20 cellular contexts compared by ENCODE assay signal in genomic region chr9:136611119-136611518, GRCh38. TPM values are rescaled to one million over a fixed set of nuclear protein-coding genes. Genes with fewer than 3 reads are reported as not detected.
DNase-seq lines count a peak whose midpoint lies in the region; ATAC-seq, FAIRE-seq and TF ChIP-seq lines count a peak whose summit lies in the region.
"Had no signal": no experiment of that assay in that cellular context is flagged by ENCODE, and none has a peak within 500 bp of the region (broad histone marks: within the 10 kb centered on the region; RNA-seq: fewer than 3 reads in every experiment).

No MANE protein-coding gene starts in this region.

- H3K27me3 ChIP-seq in DND-41 (ENCODE audit: insufficient read depth, low read length, poor library complexity), result no peaks in the 10 kb centered on the region
- peaks cover 6% of the 10 kb centered on the region for H3K27me3 ChIP-seq in IMR-90 (ENCODE audit: control insufficient read depth, insufficient read depth, low read length)
- H3K27me3 ChIP-seq in H1 (replicated peaks in 1 of 4; ENCODE audit: control insufficient read depth in 3 of 4, extremely low read depth in 1 of 4, insufficient read depth in 3 of 4, low read length in 3 of 4), result 0 out of 7 replicates have a peak, but pooled peaks cover 0 to 2% (median 0%) of the 10 kb centered on the region in 4 experiments
- H3K27me3 ChIP-seq: BE2C had no signal

- no peak for TF ChIP-seq CTCF in DND-41 (IDR thresholded peaks at IDR 0.05; ENCODE audit: borderline replicate concordance, extremely low read depth, low read length, poor library complexity, severe bottlenecking)
- TF ChIP-seq CTCF in IMR-90 (conservative IDR thresholded peaks at IDR 0.05; ENCODE audit: low read depth, low read length), result no peak
- TF ChIP-seq CTCF in H1 (IDR thresholded peaks at IDR 0.05; ENCODE audit: control extremely low read depth in 1 of 3, insufficient read depth in 1 of 3, low read depth in 1 of 3, low read length in 3 of 3), result no peak

- H3K56ac ChIP-seq in IMR-90 (ENCODE audit: extremely low read depth, insufficient read depth, low read length) (no peak overlapping the region), H1 (replicated peaks; ENCODE audit: insufficient read length, low read depth, low read length) (no peak overlapping the region)

- dilution Hi-C loops in IMR-90 (cut with HindIII; ENCODE audit: low sequenced_read_pairs, unreplicated experiment), result no loop called here

- POLR2A ChIA-PET in IMR-90 (lab: Charles Lee; ENCODE audit: unreplicated experiment) (no interaction called here), H1 (lab: Charles Lee; ENCODE audit: partially characterized antibody) (interaction anchor here (0.6 to 1.8 kb wide), 4 partner anchors 9 to 88 kb away, joined by 3 to 10 read pairs (median 3); no protein-coding TSS in a partner anchor)

- H2BK12ac ChIP-seq in H1 (ENCODE audit: low read depth, low read length), result no peak overlapping the region; the same call in 1 of the 2 replicates

- H3K27ac ChIP-seq in DND-41 (ENCODE audit: low read length), result peak overlapping the region; percentile 47; the same call in 1 of the 2 replicates
- H3K27ac ChIP-seq in IMR-90 (ENCODE audit: insufficient read depth, low read length), result no peak overlapping the region
- no peak overlapping the region for H3K27ac ChIP-seq in H1 (ENCODE audit: low read depth, low read length)

- no peaks in the 10 kb centered on the region for H4K20me1 ChIP-seq in DND-41 (ENCODE audit: insufficient read depth, low read length)
- no peaks in the 10 kb centered on the region for H4K20me1 ChIP-seq in IMR-90 (ENCODE audit: insufficient read depth, low read length)
- H4K20me1 ChIP-seq in H1 (replicated peaks in 1 of 2; ENCODE audit: control insufficient read depth in 1 of 2, insufficient read depth in 2 of 2, low read length in 2 of 2), result no peaks in the 10 kb centered on the region

- H4K5ac ChIP-seq in IMR-90 (ENCODE audit: low read depth, low read length) (no peak overlapping the region), H1 (ENCODE audit: insufficient read length, low read depth, low read length) (no peak overlapping the region)

- no peak overlapping the region for H2BK15ac ChIP-seq in IMR-90 (ENCODE audit: low read depth, low read length)
- no peak overlapping the region for H2BK15ac ChIP-seq in H1 (ENCODE audit: low read length)

- H3K9me3 ChIP-seq in DND-41 (ENCODE audit: insufficient read depth, low read length, severe bottlenecking) (no peaks in the 10 kb centered on the region), IMR-90 (ENCODE audit: control insufficient read depth, insufficient read depth, low read length) (no peaks in the 10 kb centered on the region), H1 (ENCODE audit: insufficient read depth in 2 of 2, low read depth in 1 of 2, low read length in 1 of 2) (no peaks in the 10 kb centered on the region)
- H3K9me3 ChIP-seq: BE2C had no signal

- in situ Hi-C loops in IMR-90 (cut with MboI; ENCODE audit: low sequenced_read_pairs), result no loop called here

- CTCF ChIA-PET in IMR-90 (lab: Yijun Ruan, JAX), result no interaction called here
- CTCF ChIA-PET in H1 (lab: Charles Lee; ENCODE audit: partially characterized antibody), result interaction anchor here (1.4 to 2.6 kb wide), 5 partner anchors 8 to 125 kb away, joined by 4 to 13 read pairs (median 6); no protein-coding TSS in a partner anchor

- BruUV-seq in IMR-90 (replicated peaks; lab: Mats Ljungman, UMichigan), result no TSS peak

- H3K79me2 ChIP-seq in DND-41 (ENCODE audit: insufficient read depth, low read length), result no peaks in the 10 kb centered on the region
- H3K79me2 ChIP-seq in H1 (ENCODE audit: control insufficient read depth in 1 of 2, insufficient read depth in 2 of 2, low read length in 2 of 2), result no peaks in the 10 kb centered on the region

- H3K4ac ChIP-seq in IMR-90 (ENCODE audit: low read depth, low read length), result no peak overlapping the region
- H3K4ac ChIP-seq in H1 (replicated peaks; ENCODE audit: insufficient read length, low read depth, low read length), result peak overlapping the region; percentile 96

- 0 out of 2 replicates have a peak, but pooled peaks cover 3% of the 10 kb centered on the region for H3K9me1 ChIP-seq in IMR-90 (ENCODE audit: insufficient read depth, low read length)

- no peak for TF ChIP-seq RAD21 in IMR-90 (IDR thresholded peaks at IDR 0.05; ENCODE audit: low read length)
- no peak for TF ChIP-seq RAD21 in H1 (IDR thresholded peaks at IDR 0.05 in 1 of 2, conservative IDR thresholded peaks at IDR 0.05 in 1 of 2; ENCODE audit: low read depth in 2 of 2, low read length in 2 of 2)

- peak overlapping the region; percentile 28 for H2AK9ac ChIP-seq in IMR-90 (replicated peaks; ENCODE audit: low read depth, low read length, poor library complexity)

- H2AK5ac ChIP-seq in IMR-90 (ENCODE audit: low read depth, low read length), result 0 out of 2 replicates have a peak overlapping the region, but pooled peaks have one; percentile 39
- H2AK5ac ChIP-seq in H1 (ENCODE audit: low read depth, low read length), result 0 out of 2 replicates have a peak overlapping the region, but pooled peaks have one; percentile 48

- H2BK20ac ChIP-seq in IMR-90 (ENCODE audit: low read depth, low read length) (no peak overlapping the region), H1 (ENCODE audit: low read length) (no peak overlapping the region)

- TF ChIP-seq POLR2A in IMR-90 (IDR thresholded peaks at IDR 0.05; ENCODE audit: low read depth, low read length) (no peak), H1 (IDR thresholded peaks at IDR 0.05; ENCODE audit: control extremely low read depth in 1 of 2, low read depth in 2 of 2, low read length in 2 of 2) (no peak)

- intact Hi-C loops in IMR-90 (cut with micrococcal nuclease) (no loop called here), cardiac septum (cut with DNase I) (no loop called here)

- H3K4me3 ChIP-seq in DND-41 (ENCODE audit: low read depth in 1 of 2, low read length in 2 of 2) (no peak overlapping the region), IMR-90 (ENCODE audit: insufficient read depth, low read depth, low read length) (no peak overlapping the region), H1 (ENCODE audit: extremely low read depth in 1 of 4, insufficient read depth in 2 of 4, low read depth in 3 of 4, low read length in 4 of 4) (no peak overlapping the region)
- H3K4me3 ChIP-seq: GM23338 had no signal

- H3K36me3 ChIP-seq in DND-41 (ENCODE audit: insufficient read depth, low read length) (no peaks in the 10 kb centered on the region), IMR-90 (ENCODE audit: control insufficient read depth, insufficient read depth, low read length) (no peaks in the 10 kb centered on the region), H1 (ENCODE audit: control insufficient read depth in 2 of 4, insufficient read depth in 4 of 4, low read length in 3 of 4) (no peaks in the 10 kb centered on the region)
- H3K36me3 ChIP-seq: BE2C had no signal

- H3K23ac ChIP-seq in IMR-90 (ENCODE audit: low read depth, low read length), result no peak overlapping the region
- H3K23ac ChIP-seq in H1 (ENCODE audit: insufficient read length), result no peak overlapping the region

- H4K8ac ChIP-seq in IMR-90 (ENCODE audit: low read depth in 2 of 2, low read length in 2 of 2) (no peak overlapping the region), H1 (ENCODE audit: extremely low read depth, insufficient read depth, low read length) (no peak overlapping the region)

- no peak overlapping the region for H2AFZ ChIP-seq in DND-41 (ENCODE audit: low read depth, low read length)
- no peak overlapping the region for H2AFZ ChIP-seq in IMR-90 (replicated peaks; ENCODE audit: low read length, poor library complexity)
- no peak overlapping the region for H2AFZ ChIP-seq in H1 (ENCODE audit: low read length)
- H2AFZ ChIP-seq: GM23338 had no signal

- no peak overlapping the region for H3K14ac ChIP-seq in IMR-90 (replicated peaks; ENCODE audit: low read depth, low read length)
- no peak overlapping the region for H3K14ac ChIP-seq in H1 (ENCODE audit: insufficient read length)

- no peak overlapping the region for H3K4me2 ChIP-seq in DND-41 (ENCODE audit: insufficient read depth, low read length)
- no peak overlapping the region for H3K4me2 ChIP-seq in IMR-90 (ENCODE audit: low read depth, low read length)
- H3K4me2 ChIP-seq in H1 (ENCODE audit: insufficient read depth in 1 of 2, low read depth in 2 of 2, low read length in 2 of 2), result no peak overlapping the region
- H3K4me2 ChIP-seq: GM23338 had no signal

- no peak for TF ChIP-seq EP300 in H1 (IDR thresholded peaks at IDR 0.05; ENCODE audit: borderline replicate concordance in 1 of 2, low read depth in 2 of 2, low read length in 2 of 2)

- H2BK120ac ChIP-seq in IMR-90 (ENCODE audit: low read depth, low read length) (peak overlapping the region; percentile 23; the same call in 1 of the 2 replicates), H1 (replicated peaks; ENCODE audit: low read depth, low read length) (peak overlapping the region; percentile 66)

- H3K79me1 ChIP-seq in IMR-90 (ENCODE audit: low read depth in 1 of 2, low read length in 2 of 2) (no peaks in the 10 kb centered on the region), H1 (ENCODE audit: low read depth, low read length) (no peaks in the 10 kb centered on the region)

- no peaks in the 10 kb centered on the region for H3K23me2 ChIP-seq in H1 (ENCODE audit: low read depth, low read length)

- H2BK5ac ChIP-seq in IMR-90 (ENCODE audit: low read depth, low read length, poor library complexity, severe bottlenecking), result no peak overlapping the region
- 0 out of 2 replicates have a peak overlapping the region, but pooled peaks have one; percentile 32 for H2BK5ac ChIP-seq in H1 (ENCODE audit: low read depth, low read length)

- ATAC-seq in DND-41 (ENCODE audit: insufficient read depth, low read depth) (no peak), IMR-90 (ENCODE audit: low read depth) (no peak)

- no peak overlapping the region for H4K91ac ChIP-seq in IMR-90 (ENCODE audit: insufficient read depth, low read depth, low read length)
- no peak overlapping the region for H4K91ac ChIP-seq in H1 (replicated peaks; ENCODE audit: insufficient read length, low read length)

- H3K9ac ChIP-seq in DND-41 (ENCODE audit: low read depth, low read length), result no peak overlapping the region
- no peak overlapping the region for H3K9ac ChIP-seq in IMR-90 (ENCODE audit: low read depth, low read length)
- no peak overlapping the region for H3K9ac ChIP-seq in H1 (replicated peaks in 1 of 4; ENCODE audit: extremely low read depth in 1 of 4, low read depth in 3 of 4, low read length in 3 of 4)

- DNase-seq in DND-41 (no peak), IMR-90 (no peak), H1 (ENCODE audit: low read depth in 1 of 2, low spot score in 2 of 2) (no peak), LoVo (ENCODE audit: low spot score) (no peak), RKO (ENCODE audit: low spot score) (no peak), cardiac septum (ENCODE audit: low spot score) (no peak)
- DNase-seq in activated CD8-positive, alpha-beta memory T cell treated with anti-CD3 and anti-CD28 coated beads, Interleukin-2, amount 50 U/mL, for 48 hours, result no peak
- DNase-seq: ACHN, BE2C, C1 segment of cervical spinal cord, Calu3, DMS79 treated with DMSO at 0.1 percent for 48 hours, EL, H9, KG1 had no signal

- no peak for FAIRE-seq in H1 (lab: Jason Lieb, UNC)
- FAIRE-seq: A204.1, G401.6, HepG2 had no signal

- no peak overlapping the region for H3K18ac ChIP-seq in IMR-90 (ENCODE audit: low read depth, low read length)
- H3K18ac ChIP-seq in H1 (ENCODE audit: extremely low read depth, low read length), result peak overlapping the region; percentile 19; the same call in 1 of the 2 replicates

- WGBS in IMR-90 (ENCODE audit: extremely low coverage in 2 of 2, insufficient read length in 1 of 2), 2 experiments, result 100% methylated on average over 3 of the region's 11 CpGs; no CpG with 5 or more reads in 1 of the 2 experiments
- WGBS in H1 (ENCODE audit: extremely low coverage in 1 of 2, insufficient coverage in 1 of 2, insufficient read length in 1 of 2, insufficient replicate concordance in 2 of 2, low coverage in 1 of 2, low lambda C conversion rate in 2 of 2, missing lambda C conversion rate in 1 of 2), 2 experiments, result 87% methylated on average over 8 of the region's 11 CpGs; no CpG with 5 or more reads in 1 of the 2 experiments

- H3K4me1 ChIP-seq in DND-41 (ENCODE audit: insufficient read depth, low read length) (peaks cover 18% of the 10 kb centered on the region), IMR-90 (ENCODE audit: control insufficient read depth, insufficient read depth, low read length) (peaks cover 18% of the 10 kb centered on the region), H1 (replicated peaks in 1 of 4; ENCODE audit: control insufficient read depth in 3 of 4, insufficient read depth in 4 of 4, low read length in 3 of 4) (peaks cover 0 to 29% (median 11%) of the 10 kb centered on the region in 4 experiments; a peak in 6 of 7 replicates)
- H3K4me1 ChIP-seq: BE2C had no signal

RNA-seq across cellular contexts. Expression of gene EGFL7, which starts 51.6 kb away (rescaled TPM):
- total RNA-seq in IMR-90 (2012; rRNA removed), result 1.4 and 2.2 TPM in 2 replicates
- polyA plus RNA-seq in IMR-90 (2012; rRNA removed), result 10.4 and 16.4 TPM in 2 replicates
- polyA plus RNA-seq in IMR-90 (2012; cell fraction: cytosol; rRNA removed), result 9.6 and 22.1 TPM in 2 replicates
- polyA plus RNA-seq in IMR-90 (2012; cell fraction: nucleus; rRNA removed; ENCODE audit: low replicate concordance), result 7.1 and 18.2 TPM in 2 replicates
- 37.8 and 39.8 TPM in 2 replicates for total RNA-seq in H1 (2021; fragmentation: NEBNext Ultra II Directional; extraction: Animal tissue kit (Norgen Biotek cat#: 25700))
- polyA plus RNA-seq in H1 (2011; rRNA removed), result 53.4 and 82.5 TPM in 2 replicates
- 63.0 TPM for polyA plus RNA-seq in H1 (2011; cell fraction: cytosol; rRNA removed)
- 82.5 TPM for polyA plus RNA-seq in H1 (2011; cell fraction: nucleus; rRNA removed)
- 17.3 to 46.4 TPM (median 40.7 TPM) in 4 replicates for polyA plus RNA-seq in H1 (2012, experiment 1 of 2)
- 43.2 TPM for polyA plus RNA-seq in H1 (2012, experiment 2 of 2)
- polyA plus RNA-seq in H1 (2013, experiment 1 of 2), result 66.8 TPM
- 68.8 TPM for polyA plus RNA-seq in H1 (2013, experiment 2 of 2)
- polyA minus RNA-seq in H1 (2011; rRNA and poly(A)+ RNA removed), result 7.2 and 9.3 TPM in 2 replicates
- polyA minus RNA-seq in H1 (2011; cell fraction: cytosol; rRNA and poly(A)+ RNA removed), result 30.7 TPM
- 12.8 TPM for polyA minus RNA-seq in H1 (2011; cell fraction: nucleus; rRNA and poly(A)+ RNA removed)
- total RNA-seq in cardiac septum, result 85.3 TPM
- total RNA-seq: CD4-positive, alpha-beta memory T cell had no signal

Comparison
In these comparisons a context has a peak if more than half of its experiments do, and no peak if none do; other contexts are left out.
1. RNA of gene EGFL7, which starts 51.6 kb away (total RNA-seq): 85.3 TPM in cardiac septum (single experiment) and 37.8 to 39.8 TPM in H1; 1.4 to 2.2 TPM in IMR-90; every median in the first group is over 10 times any median in the second.